In genomic region chr16:57244767-57245471, GRCh38 we compare ENCODE assay signal across 1 cellular context.
TF ChIP-seq lines count a peak whose summit lies in the region.

Gene ARL2BP, plus strand, starts transcription at chr16:57245259. Its CDS starts 109 bp downstream, at chr16:57245368.

TF ChIP-seq in GM12878, 131 proteins besides CTCF, POLR2A, EP300 and RAD21 (continued from another document and continues in another):
- peak; percentile 62 for TF ChIP-seq E4F1 (IDR thresholded peaks at IDR 0.05; ENCODE audit: borderline replicate concordance, partially characterized antibody)
- TF ChIP-seq IRF3 (IDR thresholded peaks at IDR 0.05) = no peak
- no peak for TF ChIP-seq REST (IDR thresholded peaks at IDR 0.05; ENCODE audit: low read depth, low read length)
- no peak for TF ChIP-seq MYC (IDR thresholded peaks at IDR 0.05; ENCODE audit: insufficient read depth, insufficient read length, insufficient replicate concordance, low read length, severe bottlenecking)
- TF ChIP-seq MAX (IDR thresholded peaks at IDR 0.05; ENCODE audit: low read depth, low read length) = peak; percentile 53; the same call in 1 of the 2 replicates
- TF ChIP-seq IKZF2 (IDR thresholded peaks at IDR 0.05) = peak; percentile 53 to 65; a peak in 3 of 4 replicates
- peak; percentile 75; the same call in 1 of the 2 replicates for TF ChIP-seq SMARCA5 (IDR thresholded peaks at IDR 0.05)
- TF ChIP-seq RUNX3 (IDR thresholded peaks at IDR 0.05; ENCODE audit: low read length) = peak; percentile 49
- no peak for TF ChIP-seq CEBPZ (IDR thresholded peaks at IDR 0.05; ENCODE audit: low read depth, low read length)
- no peak for TF ChIP-seq RBBP5 (conservative IDR thresholded peaks at IDR 0.05)
- TF ChIP-seq SMC3 (IDR thresholded peaks at IDR 0.05; ENCODE audit: borderline replicate concordance, low read length) = no peak; the same call in 1 of the 2 replicates
- TF ChIP-seq TBL1XR1 (IDR thresholded peaks at IDR 0.05; ENCODE audit: low read depth, low read length) = peak; percentile 69; the same call in 1 of the 2 replicates
- TF ChIP-seq ELK1 (IDR thresholded peaks at IDR 0.05; ENCODE audit: low read depth, low read length) = peak; percentile 74; the same call in 1 of the 2 replicates
- peak; percentile 83 for TF ChIP-seq SMAD1 (IDR thresholded peaks at IDR 0.05; ENCODE audit: low read depth, partially characterized antibody)
- peak; percentile 85; the same call in 1 of the 2 replicates for TF ChIP-seq SMAD5 (IDR thresholded peaks at IDR 0.05; ENCODE audit: low read depth)
- no peak; the same call in 1 of the 2 replicates for TF ChIP-seq RAD51 (IDR thresholded peaks at IDR 0.05)
- TF ChIP-seq ATF2 (IDR thresholded peaks at IDR 0.05; ENCODE audit: low read length) = no peak
- no peak; the same call in 1 of the 2 replicates for TF ChIP-seq RELB (IDR thresholded peaks at IDR 0.05; ENCODE audit: low read depth)
- TF ChIP-seq ZBTB33 (IDR thresholded peaks at IDR 0.05) = no peak
- TF ChIP-seq ZBED1 (IDR thresholded peaks at IDR 0.05; ENCODE audit: borderline replicate concordance) = 0 out of 2 replicates have a peak, but pooled peaks have one; percentile 9
- TF ChIP-seq CREM (IDR thresholded peaks at IDR 0.05; ENCODE audit: low read depth) = peak; percentile 69
- TF ChIP-seq ZNF274 (IDR thresholded peaks at IDR 0.05; ENCODE audit: insufficient read depth, insufficient read length) = no peak
- TF ChIP-seq ZNF384 (IDR thresholded peaks at IDR 0.05; ENCODE audit: borderline replicate concordance, low read depth, low read length) = no peak
- TF ChIP-seq JUND (IDR thresholded peaks at IDR 0.05; ENCODE audit: low read depth, low read length) = no peak
- 0 out of 2 replicates have a peak, but pooled peaks have one; percentile 30 for TF ChIP-seq ZNF24 (IDR thresholded peaks at IDR 0.05)
- TF ChIP-seq ZNF217 (IDR thresholded peaks at IDR 0.05) = 0 out of 2 replicates have a peak, but pooled peaks have one; percentile 48
- TF ChIP-seq ZSCAN29 (IDR thresholded peaks at IDR 0.05) = no peak
- no peak for TF ChIP-seq CEBPB (IDR thresholded peaks at IDR 0.05; ENCODE audit: borderline replicate concordance in 1 of 2, low read depth in 2 of 2, low read length in 2 of 2)
- TF ChIP-seq SREBF2 (IDR thresholded peaks at IDR 0.05; ENCODE audit: low read length) = no peak
- TF ChIP-seq KAT2A (conservative IDR thresholded peaks at IDR 0.05; ENCODE audit: control insufficient read depth, low read depth, low read length) = no peak
- TF ChIP-seq SPI1 (IDR thresholded peaks at IDR 0.05; ENCODE audit: borderline replicate concordance, insufficient read depth, low read depth, low read length) = peak; percentile 81
- TF ChIP-seq NRF1 (conservative IDR thresholded peaks at IDR 0.05; ENCODE audit: low read depth, low read length) = peak; percentile 50
- peak; percentile 50 for TF ChIP-seq SKIL (IDR thresholded peaks at IDR 0.05; ENCODE audit: low read depth, poor library complexity, severe bottlenecking)
- no peak for TF ChIP-seq MYB (IDR thresholded peaks at IDR 0.05; ENCODE audit: borderline replicate concordance, low read depth, low read length)
- TF ChIP-seq CBX3 (IDR thresholded peaks at IDR 0.05; ENCODE audit: borderline replicate concordance, low read depth) = no peak
- TF ChIP-seq NBN (IDR thresholded peaks at IDR 0.05) = peak; percentile 91
- peak; percentile 88 for TF ChIP-seq IKZF1 (conservative IDR thresholded peaks at IDR 0.05)
- no peak for TF ChIP-seq SIN3A (IDR thresholded peaks at IDR 0.05; ENCODE audit: low read depth, low read length)
